Comparison of ENCODE assay signal across 9 cellular contexts in genomic region chr13:39144941-39145533, GRCh38.
DNase-seq lines count a peak whose midpoint lies in the region; ATAC-seq, FAIRE-seq and TF ChIP-seq lines count a peak whose summit lies in the region.
"Had no signal": no experiment of that assay in that cellular context is flagged by ENCODE, and none has a peak within 500 bp of the region (broad histone marks: within the 10 kb centered on the region; RNA-seq: fewer than 3 reads in every experiment).

No MANE protein-coding gene starts in this region.

- no peaks in the 10 kb centered on the region for H3K9me3 ChIP-seq in astrocyte (ENCODE audit: insufficient read depth, low read depth, low read length)
- no peaks in the 10 kb centered on the region for H3K9me3 ChIP-seq in gastrocnemius medialis

- H3K4me3 ChIP-seq in astrocyte (ENCODE audit: insufficient read depth, low read depth, low read length) (no peak overlapping the region), gastrocnemius medialis (no peak overlapping the region)

- peaks cover 5% of the 10 kb centered on the region for H3K4me1 Mint-ChIP-seq in astrocyte (ENCODE audit: low read depth, unreplicated experiment)
- H3K4me1 Mint-ChIP-seq: naive B cell had no signal

- no peak overlapping the region for H3K9ac ChIP-seq in astrocyte (ENCODE audit: low read length)

- peaks cover 2% of the 10 kb centered on the region for H3K9me3 Mint-ChIP-seq in astrocyte (ENCODE audit: unreplicated experiment)

- in situ Hi-C loops in gastrocnemius medialis (cut with MboI; ENCODE audit: low sequenced_read_pairs in 4 of 4): loop anchor here (5.0 to 10.0 kb wide), 3 partner anchors 117 to 467 kb away; no protein-coding TSS in a partner anchor

- H3K36me3 ChIP-seq in astrocyte (ENCODE audit: insufficient read depth, low read length) (no peaks in the 10 kb centered on the region), gastrocnemius medialis (no peaks in the 10 kb centered on the region)

- no peak overlapping the region for H3K27ac Mint-ChIP-seq in astrocyte (ENCODE audit: unreplicated experiment)
- H3K27ac Mint-ChIP-seq: naive B cell had no signal

- peak overlapping the region; percentile 43 for H3K4me2 ChIP-seq in astrocyte (ENCODE audit: low read length)

- no peak for TF ChIP-seq POLR2A in gastrocnemius medialis (IDR thresholded peaks at IDR 0.05)

- H3K27ac ChIP-seq in astrocyte (ENCODE audit: low read depth, low read length) (no peak overlapping the region), gastrocnemius medialis (no peak overlapping the region)

- peak; percentile 80 for TF ChIP-seq CTCF in GM12872 (IDR thresholded peaks at IDR 0.05; ENCODE audit: insufficient read depth, low read depth, low read length)
- TF ChIP-seq CTCF in astrocyte (IDR thresholded peaks at IDR 0.05; ENCODE audit: insufficient read depth, low read depth, low read length): peak; percentile 88
- peak in 4 of 5 experiments; percentile 31 to 70 (median 61) for TF ChIP-seq CTCF in gastrocnemius medialis (IDR thresholded peaks at IDR 0.05 in 4 of 5, conservative IDR thresholded peaks at IDR 0.05 in 1 of 5)

- no peaks in the 10 kb centered on the region for H3K79me2 ChIP-seq in astrocyte (ENCODE audit: insufficient read depth, low read length)

- H4K20me1 ChIP-seq in astrocyte (ENCODE audit: insufficient read depth, low read length): no peaks in the 10 kb centered on the region

- H3K27me3 ChIP-seq in astrocyte (ENCODE audit: insufficient read depth, low read length) (peaks cover 24% of the 10 kb centered on the region), gastrocnemius medialis (no peaks in the 10 kb centered on the region)

- ATAC-seq in gastrocnemius medialis (peak; percentile 53 to 57), HG02884 (IDR thresholded peaks at IDR 0.05; ENCODE audit: unreplicated experiment) (no peak)

- H3K27me3 Mint-ChIP-seq in astrocyte (ENCODE audit: low read depth, unreplicated experiment): peaks cover 6% of the 10 kb centered on the region

- H3K4me1 ChIP-seq in astrocyte (ENCODE audit: insufficient read depth, low read length) (no peaks in the 10 kb centered on the region), gastrocnemius medialis (peaks cover 0 to 3% of the 10 kb centered on the region in 2 donors)

- H3K4me3 Mint-ChIP-seq in astrocyte (ENCODE audit: unreplicated experiment): no peak overlapping the region
- H3K4me3 Mint-ChIP-seq: naive B cell had no signal

- DNase-seq in AG08396 (ENCODE audit: low spot score) (peak; percentile 78), NCI-H2227 (lab: John Stamatoyannopoulos, UW; ENCODE audit: unreplicated experiment) (peak; percentile 39), astrocyte (ENCODE audit: low read depth) (peak; percentile 37), hepatic stellate cell (ENCODE audit: low spot score) (peak; percentile 51), gastrocnemius medialis (peak; percentile 18 to 24)
- DNase-seq in activated CD4-positive, CD25-positive, alpha-beta regulatory T cell treated with anti-CD3 and anti-CD28 coated beads, Interleukin-2, amount 50 U/mL, for 72 hours: no peak
- DNase-seq: naive B cell had no signal

- no peaks in the 10 kb centered on the region for H3K36me3 Mint-ChIP-seq in astrocyte (ENCODE audit: low read depth, unreplicated experiment)
- H3K36me3 Mint-ChIP-seq: naive B cell had no signal

- H2AFZ ChIP-seq in astrocyte (ENCODE audit: low read depth, low read length): no peak overlapping the region

- peak; percentile 9 for FAIRE-seq in astrocyte (lab: Jason Lieb, UNC)

- intact Hi-C loops in gastrocnemius medialis (cut with DNase I; ENCODE audit: low total_unique reads): loop anchor here (1.0 to 2.0 kb wide), 3 partner anchors 118 to 510 kb away; partner anchors contain the start of gene COG6
